ENCODE assay signal across 1 cellular context in genomic region chr7:94509264-94509878, GRCh38.
TF ChIP-seq lines count a peak whose summit lies in the region.

TSS of gene CASD1 (plus strand) at chr7:94509809. CDS start at chr7:94510085, 276 bp downstream.

TF ChIP-seq in HepG2, 621 proteins besides CTCF, POLR2A, EP300 and RAD21 (continued from another document):
- TF ChIP-seq ZBTB4 (CRISPR knock-in tag; IDR thresholded peaks at IDR 0.05; ENCODE audit: borderline replicate concordance): 0 out of 2 replicates have a peak, but pooled peaks have one; percentile 2
- TF ChIP-seq EEA1 (CRISPR knock-in tag; IDR thresholded peaks at IDR 0.05; ENCODE audit: borderline replicate concordance): peak; percentile 61; the same call in 1 of the 2 replicates
- TF ChIP-seq ZNF558 (CRISPR knock-in tag; IDR thresholded peaks at IDR 0.05; ENCODE audit: borderline replicate concordance): 0 out of 2 replicates have a peak, but pooled peaks have one; percentile 2
- 0 out of 2 replicates have a peak, but pooled peaks have one; percentile 22 for TF ChIP-seq HNF1B (CRISPR knock-in tag; IDR thresholded peaks at IDR 0.05)
- no peak for TF ChIP-seq HBP1 (CRISPR knock-in tag; IDR thresholded peaks at IDR 0.05; ENCODE audit: low read depth)
- 0 out of 2 replicates have a peak, but pooled peaks have one; percentile 46 for TF ChIP-seq ZNF839 (CRISPR knock-in tag; IDR thresholded peaks at IDR 0.05; ENCODE audit: borderline replicate concordance)
- peak; percentile 22; the same call in 1 of the 2 replicates for TF ChIP-seq ZBTB10 (CRISPR knock-in tag; IDR thresholded peaks at IDR 0.05; ENCODE audit: borderline replicate concordance)
- TF ChIP-seq ZBTB1 (CRISPR knock-in tag; IDR thresholded peaks at IDR 0.05; ENCODE audit: borderline replicate concordance): no peak
- 0 out of 2 replicates have a peak, but pooled peaks have one; percentile 62 for TF ChIP-seq NFATC3 (CRISPR knock-in tag; IDR thresholded peaks at IDR 0.05)
- 0 out of 2 replicates have a peak, but pooled peaks have one; percentile 53 for TF ChIP-seq ZNF589 (CRISPR knock-in tag; conservative IDR thresholded peaks at IDR 0.05)
- TF ChIP-seq ZNF670 (CRISPR knock-in tag; IDR thresholded peaks at IDR 0.05; ENCODE audit: borderline replicate concordance): peak; percentile 15
- TF ChIP-seq AGO2 (optimal IDR thresholded peaks at IDR 0.05; ENCODE audit: low read depth, low read length): peak; percentile 55
- TF ChIP-seq ZNF687 (CRISPR knock-in tag; IDR thresholded peaks at IDR 0.05): peak; percentile 20
TF ChIP-seq in HepG2: peak in this region for 72.
